Comparison of ENCODE assay signal across 8 cellular contexts in the genomic region with DNA sequence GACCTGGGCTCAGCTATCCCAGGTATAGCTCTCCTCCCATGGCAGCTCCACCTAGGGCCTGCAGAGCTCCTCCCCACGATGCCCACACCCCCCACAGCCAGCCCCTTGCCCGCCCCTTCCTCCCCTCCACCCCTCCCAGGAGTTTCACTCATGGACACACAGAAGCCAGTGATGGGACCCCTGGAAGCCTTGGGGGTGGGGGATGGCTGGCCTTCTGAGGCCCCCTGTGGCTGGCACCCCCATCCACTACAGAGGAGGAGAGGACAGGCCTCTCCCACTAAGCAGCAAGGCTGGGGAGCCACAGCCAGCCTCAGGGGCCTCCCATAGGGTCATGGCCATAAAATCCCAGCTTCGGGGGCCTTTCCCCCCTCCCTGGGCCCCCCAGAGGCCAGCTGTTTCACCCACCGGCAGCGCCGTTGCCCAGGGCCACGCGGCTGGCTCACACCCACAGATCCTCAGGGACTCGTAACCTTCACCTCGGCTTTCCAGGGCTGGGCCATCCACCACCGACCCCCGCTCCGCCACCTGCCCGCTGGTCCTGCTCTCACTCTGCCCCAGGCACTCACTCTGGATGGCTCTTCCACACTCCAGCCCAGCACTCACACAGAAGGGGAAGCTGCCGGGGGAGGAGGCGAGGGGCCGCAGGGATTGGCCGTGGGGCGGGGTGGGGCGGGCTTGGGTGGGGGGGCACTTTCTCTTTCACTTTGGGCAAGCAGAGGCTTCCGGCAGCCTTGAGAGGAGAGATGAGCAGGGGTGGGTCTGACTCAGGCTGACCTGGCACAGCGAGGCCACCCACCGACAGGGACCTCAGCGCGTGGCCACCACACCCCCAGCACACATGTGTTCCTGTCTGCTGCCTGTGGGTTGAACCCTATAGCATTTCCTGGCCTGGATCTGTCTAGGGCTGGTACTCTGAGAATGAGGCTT. TPM values are rescaled to one million over a fixed set of nuclear protein-coding genes. Genes with fewer than 3 reads are reported as not detected.
A peak's percentile ranks its signal among the peaks of the same experiment; 100 is the strongest.
DNase-seq lines count a peak whose midpoint lies in the region; ATAC-seq and TF ChIP-seq lines count a peak whose summit lies in the region.

No MANE protein-coding gene starts in this region.

- H4K20me1 ChIP-seq in KMS-11 (ENCODE audit: insufficient read depth), result no peaks in the 10 kb centered on the region

- intact Hi-C loops in right cardiac atrium (cut with DNase I), result no loop called here
- intact Hi-C loops in sigmoid colon (cut with DNase I), result loop anchor here (2.0 to 5.0 kb wide), 3 partner anchors 47 to 99 kb away; a partner anchor contains a TSS

- peak; percentile 61 to 63 for ATAC-seq in right cardiac atrium
- no peak for ATAC-seq in GM21737 (IDR thresholded peaks at IDR 0.05; ENCODE audit: unreplicated experiment)
- no peak for ATAC-seq in HG03378 (IDR thresholded peaks at IDR 0.05; ENCODE audit: unreplicated experiment)

- H3K36me3 ChIP-seq in KMS-11 (ENCODE audit: insufficient read depth) (no peaks in the 10 kb centered on the region), sigmoid colon (peaks cover 0 to 29% (median 3%) of the 10 kb centered on the region in 4 donors)

- TF ChIP-seq EP300 in sigmoid colon (IDR thresholded peaks at IDR 0.05), result no peak

- H3K4me1 ChIP-seq in KMS-11 (ENCODE audit: low read depth, poor library complexity, severe bottlenecking), result peaks cover 12% of the 10 kb centered on the region
- peaks cover 6% of the 10 kb centered on the region for H3K4me1 ChIP-seq in right cardiac atrium (ENCODE audit: control insufficient read depth, insufficient read depth, low read length)
- H3K4me1 ChIP-seq in sigmoid colon, result peaks cover 0 to 38% (median 31%) of the 10 kb centered on the region in 4 donors

- TF ChIP-seq CTCF in GM12864 (IDR thresholded peaks at IDR 0.05; ENCODE audit: low read depth, low read length, missing control alignments) (no peak), KMS-11 (conservative IDR thresholded peaks at IDR 0.05; ENCODE audit: low read depth, low read length) (no peak), sigmoid colon (IDR thresholded peaks at IDR 0.05) (no peak)

- peak overlapping the region; percentile 99 for H3K4me2 ChIP-seq in KMS-11

- no peak for DNase-seq in GM12864 (ENCODE audit: low read depth)
- DNase-seq in SW480 (ENCODE audit: low spot score), result peak; percentile 86
- DNase-seq in activated naive CD8-positive, alpha-beta T cell treated with anti-CD3 and anti-CD28 coated beads, Interleukin-2, amount 50 U/mL, for 16 hours (ENCODE audit: low read depth, low spot score), result peak; percentile 53
- peak; percentile 76 to 91 (median 91) for DNase-seq in right cardiac atrium
- DNase-seq in sigmoid colon, result peak; percentile 91

- peak in 1 of 2 donors; percentile 24 for TF ChIP-seq POLR2A in sigmoid colon (IDR thresholded peaks at IDR 0.05)

- H3K9me3 ChIP-seq in right cardiac atrium (ENCODE audit: control insufficient read depth, low read length) (no peaks in the 10 kb centered on the region), sigmoid colon (no peaks in the 10 kb centered on the region)

- 5% methylated on average over 25 of the region's 25 CpGs for WGBS in right cardiac atrium
- 1 to 3% methylated on average over 25 of the region's 25 CpGs for WGBS in sigmoid colon, 2 donors

- H2AFZ ChIP-seq in KMS-11 (ENCODE audit: low read depth), result no peak overlapping the region

- H3K27me3 ChIP-seq in KMS-11 (ENCODE audit: insufficient read depth, low read depth), result no peaks in the 10 kb centered on the region
- H3K27me3 ChIP-seq in right cardiac atrium (ENCODE audit: control insufficient read depth, insufficient read depth), result no peaks in the 10 kb centered on the region
- peaks cover 0 to 6% (median 0%) of the 10 kb centered on the region in 3 donors for H3K27me3 ChIP-seq in sigmoid colon

- H3K27ac ChIP-seq in KMS-11, result peak overlapping the region; percentile 50; the same call in 1 of the 2 replicates
- H3K27ac ChIP-seq in right cardiac atrium (ENCODE audit: low read length), result peak overlapping the region; percentile 33
- peak overlapping the region; percentile 84 to 93 (median 90) for H3K27ac ChIP-seq in sigmoid colon

- peak overlapping the region; percentile 55; the same call in 1 of the 2 replicates for H3K9ac ChIP-seq in KMS-11

- H3K4me3 ChIP-seq in GM12864 (ENCODE audit: low read depth, low read length) (peak overlapping the region; percentile 97), KMS-11 (IDR thresholded peaks at IDR 0.05; ENCODE audit: insufficient read depth, low read depth, low read length) (no peak overlapping the region), right cardiac atrium (ENCODE audit: low read length) (peak overlapping the region; percentile 46), sigmoid colon (peak overlapping the region; percentile 49 to 65 (median 56))

- 0 out of 2 replicates have a peak, but pooled peaks cover 4% of the 10 kb centered on the region for H3K79me2 ChIP-seq in KMS-11 (ENCODE audit: insufficient read depth, low read depth)

RNA-seq across cellular contexts. Expression of a gene that starts 2.2 kb away (rescaled TPM):
- 1 to 10 TPM; 3.8 to 9.0 (median 6.5) TPM for total RNA-seq in right cardiac atrium
- polyA plus RNA-seq in right cardiac atrium, result 4.1 TPM
- total RNA-seq in sigmoid colon, result 1 to 10 TPM; 3.8 to 7.2 (median 5.4) TPM
- 10 to 100 TPM in 1 of 3 donors, 1 to 10 TPM in 2; 7.8 to 26.4 (median 9.7) TPM for polyA plus RNA-seq in sigmoid colon

RNA-seq across cellular contexts. Expression of a gene that starts 6.0 kb away (rescaled TPM):
- total RNA-seq in right cardiac atrium (under 1 TPM in 3 of 4 donors, not detected in 1; 0.15 to 0.37 (median 0.28) TPM), sigmoid colon (1 to 10 TPM; 1.8 to 3.6 (median 2.6) TPM)
- polyA plus RNA-seq in right cardiac atrium (0.59 TPM), sigmoid colon (1 to 10 TPM in 1 of 3 donors, not detected in 2; 2.0 TPM)

RNA-seq across cellular contexts. Expression of a gene that starts 9.1 kb away (rescaled TPM):
- total RNA-seq in right cardiac atrium (1 to 10 TPM; 5.6 to 9.6 (median 8.9) TPM), sigmoid colon (10 to 100 TPM in 2 of 4 donors, 1 to 10 TPM in 2; 6.7 to 26.6 (median 11.4) TPM)
- polyA plus RNA-seq in right cardiac atrium (10.4 TPM), sigmoid colon (10 to 100 TPM in 1 of 3 donors, 1 to 10 TPM in 2; 4.9 to 28.8 (median 6.0) TPM)

RNA-seq across cellular contexts. Expression of a gene that starts 13.9 kb away (rescaled TPM):
- total RNA-seq in right cardiac atrium, result 1,000 to 10,000 TPM in 3 of 4 donors, 100 to 1,000 TPM in 1; 949 to 1,291 (median 1,094) TPM
- 859 TPM for polyA plus RNA-seq in right cardiac atrium
- total RNA-seq in sigmoid colon, result 100 to 1,000 TPM; 405 to 632 (median 412) TPM
- polyA plus RNA-seq in sigmoid colon, result 1,000 to 10,000 TPM; 1,208 to 2,533 (median 1,777) TPM

RNA-seq across cellular contexts. Expression of a gene that starts 18.6 kb away (rescaled TPM):
- total RNA-seq in right cardiac atrium (10 to 100 TPM; 30.0 to 34.5 (median 30.8) TPM), sigmoid colon (10 to 100 TPM in 3 of 4 donors, 1 to 10 TPM in 1; 6.7 to 26.3 (median 14.9) TPM)
- polyA plus RNA-seq in right cardiac atrium (26.7 TPM), sigmoid colon (10 to 100 TPM in 2 of 3 donors, 1 to 10 TPM in 1; 7.8 to 55.9 (median 40.0) TPM)

Comparison
In these comparisons a context has a peak if more than half of its experiments do, and no peak if none do; other contexts are left out.
1. H3K27ac ChIP-seq: peak in every context shown above with its lines; median percentile 90 in sigmoid colon; 50 in KMS-11; 33 in right cardiac atrium.
2. ATAC-seq: peak in right cardiac atrium (2 of 2); none in GM21737 (single experiment) and HG03378 (single experiment).